8 cellular contexts compared by ENCODE assay signal in genomic region chr4:2792711-2793577, GRCh38. TPM values are rescaled to one million over a fixed set of nuclear protein-coding genes. Genes with fewer than 3 reads are reported as not detected.
A peak's percentile ranks its signal among the peaks of the same experiment; 100 is the strongest.
DNase-seq lines count a peak whose midpoint lies in the region; ATAC-seq, FAIRE-seq and TF ChIP-seq lines count a peak whose summit lies in the region.

TSS of gene SH3BP2 (plus strand) at chr4:2793085. CDS start at chr4:2820618, 27,533 bp downstream.

- peak within 1 kb of the TSS; percentile 50 to 74 (median 57) for H3K4me3 ChIP-seq in keratinocyte (ENCODE audit: control insufficient read depth in 2 of 3, extremely low read depth in 1 of 3, insufficient read depth in 2 of 3, low read depth in 1 of 3, low read length in 3 of 3)

- H4K20me1 ChIP-seq in keratinocyte (ENCODE audit: control insufficient read depth, extremely low read depth, insufficient read depth, low read length) = no peaks in the 10 kb centered on the region

- dilution Hi-C loops in keratinocyte (cut with MboI; ENCODE audit: extremely low pct_ligation_motif_present, low sequenced_read_pairs) = no loop called here

- H3K4me2 ChIP-seq in keratinocyte (ENCODE audit: control insufficient read depth, extremely low read depth, insufficient read depth, low read depth, low read length) = peak within 1 kb of the TSS; percentile 83

- H3K9me1 ChIP-seq in keratinocyte (ENCODE audit: control insufficient read depth, extremely low read depth, insufficient read depth, low read length) = no peaks in the 10 kb centered on the region

- TF ChIP-seq CTCF in keratinocyte (optimal IDR thresholded peaks at IDR 0.05 in 1 of 3, IDR thresholded peaks at IDR 0.05 in 1 of 3, conservative IDR thresholded peaks at IDR 0.05 in 1 of 3; ENCODE audit: extremely low read depth in 1 of 3, insufficient read depth in 2 of 3, low read length in 3 of 3) = no peak

- H3K79me2 ChIP-seq in keratinocyte (ENCODE audit: control insufficient read depth, insufficient read depth, low read length) = no peaks in the 10 kb centered on the region

- no peak for ATAC-seq in HG03378 (IDR thresholded peaks at IDR 0.05; ENCODE audit: unreplicated experiment)

- no peaks in the 10 kb centered on the region for H3K9me3 ChIP-seq in keratinocyte (ENCODE audit: control insufficient read depth, low read depth, low read length)

- H3K4me1 ChIP-seq in keratinocyte (ENCODE audit: control insufficient read depth, extremely low read depth, insufficient read depth, low read length) = peaks cover 39% of the 10 kb centered on the region

- no peak for FAIRE-seq in keratinocyte (lab: Jason Lieb, UNC)

- peaks cover 15% of the 10 kb centered on the region for H3K27me3 ChIP-seq in keratinocyte (ENCODE audit: control insufficient read depth, extremely low read depth, insufficient read depth, low read length)

- H3K36me3 ChIP-seq in keratinocyte (ENCODE audit: control insufficient read depth in 2 of 2, extremely low read depth in 1 of 2, insufficient read depth in 2 of 2, low read length in 2 of 2) = no peaks in the 10 kb centered on the region

- peak within 1 kb of the TSS; percentile 68 for H3K9ac ChIP-seq in keratinocyte (ENCODE audit: control insufficient read depth, extremely low read depth, insufficient read depth, low read length)

- no peak within 1 kb of the TSS for H3K27ac ChIP-seq in keratinocyte (ENCODE audit: control insufficient read depth, insufficient read depth, low read length)

- H2AFZ ChIP-seq in keratinocyte (ENCODE audit: control insufficient read depth, low read length) = peak within 1 kb of the TSS; percentile 9

- peak; percentile 79 for DNase-seq in ELR (ENCODE audit: low read depth)
- peak in 66 of 76 experiments; percentile 8 to 84 (median 60) for DNase-seq in HUDEP-2 (lab: John Stamatoyannopoulos, UW; ENCODE audit: unreplicated experiment in 76 of 76)
- peak; percentile 59 for DNase-seq in T-helper 9 cell
- peak; percentile 48 for DNase-seq in cerebellar cortex (ENCODE audit: low spot score)
- no peak for DNase-seq in keratinocyte (ENCODE audit: low read depth, low spot score)
- DNase-seq in stimulated activated CD4-positive, alpha-beta T cell treated with anti-CD3 and anti-CD28 coated beads, Interleukin-15, amount 100 ng/mL, for 24 hours = peak; percentile 84
- no peak for DNase-seq in middle frontal gyrus (ENCODE audit: extremely low spot score, low spot score)

RNA-seq across cellular contexts. Expression of gene SH3BP2, which starts in this region (rescaled TPM):
- 7.2 to 21.6 TPM (median 11.2 TPM) in 3 replicates for polyA plus RNA-seq in keratinocyte
- 20.2 TPM for polyA plus RNA-seq in keratinocyte (2011; ENCODE audit: low read depth)
- 5.6 and 7.6 TPM in 2 replicates for polyA plus RNA-seq in keratinocyte (2011; cell fraction: cytosol; rRNA removed)
- 67.9 and 68.0 TPM in 2 replicates for polyA plus RNA-seq in keratinocyte (2011; cell fraction: nucleus; rRNA removed)
- 6.1 and 23.4 TPM in 2 replicates for polyA plus RNA-seq in keratinocyte (2012; ENCODE audit: low replicate concordance)
- polyA minus RNA-seq in keratinocyte = 33.4 to 47.9 TPM (median 41.4 TPM) in 3 replicates
- polyA minus RNA-seq in keratinocyte (2011; cell fraction: cytosol; rRNA and poly(A)+ RNA removed) = 16.1 TPM
- 25.6 and 34.7 TPM in 2 replicates for polyA minus RNA-seq in keratinocyte (2011; cell fraction: nucleus; rRNA and poly(A)+ RNA removed)

Comparison
In these comparisons a context has a peak if more than half of its experiments do, and no peak if none do; other contexts are left out.
1. DNase-seq: peak in ELR (single experiment), HUDEP-2 (66 of 76), T-helper 9 cell (single experiment), cerebellar cortex (single experiment) and stimulated activated CD4-positive, alpha-beta T cell treated with anti-CD3 and anti-CD28 coated beads, Interleukin-15, amount 100 ng/mL, for 24 hours (single experiment); none in keratinocyte (single experiment) and middle frontal gyrus (single experiment).